In genomic region chr14:94062344-94062904, GRCh38 we compare ENCODE assay signal across 2 cellular contexts.
TF ChIP-seq lines count a peak whose summit lies in the region.

No MANE protein-coding gene starts in this region.

TF ChIP-seq in IMR-90, 13 proteins besides CTCF, POLR2A, EP300 and RAD21:
- TF ChIP-seq BHLHE40 (IDR thresholded peaks at IDR 0.05; ENCODE audit: low read depth, low read length), result no peak
- TF ChIP-seq SMC3 (IDR thresholded peaks at IDR 0.05; ENCODE audit: low read depth, low read length), result no peak
- no peak for TF ChIP-seq MXI1 (IDR thresholded peaks at IDR 0.05; ENCODE audit: borderline replicate concordance, low read depth, low read length)
- no peak for TF ChIP-seq NFE2L2 (IDR thresholded peaks at IDR 0.05; ENCODE audit: low read depth, low read length)
- no peak for TF ChIP-seq RFX5 (IDR thresholded peaks at IDR 0.05; ENCODE audit: low read depth, low read length)
- no peak for TF ChIP-seq RCOR1 (IDR thresholded peaks at IDR 0.05; ENCODE audit: insufficient replicate concordance, low read length)
- no peak for TF ChIP-seq MAZ (IDR thresholded peaks at IDR 0.05; ENCODE audit: borderline replicate concordance, low read depth, low read length)
- TF ChIP-seq MAFK (IDR thresholded peaks at IDR 0.05; ENCODE audit: low read depth, low read length), result no peak
- TF ChIP-seq CEBPB (IDR thresholded peaks at IDR 0.05; ENCODE audit: low read depth, low read length), result no peak
- no peak for TF ChIP-seq USF2 (IDR thresholded peaks at IDR 0.05; ENCODE audit: low read depth, low read length)
- no peak for TF ChIP-seq CHD1 (IDR thresholded peaks at IDR 0.05; ENCODE audit: low read depth, low read length)

TF ChIP-seq in GM12891, 5 proteins besides CTCF, POLR2A, EP300 and RAD21:
- TF ChIP-seq PAX5 (IDR thresholded peaks at IDR 0.05; ENCODE audit: insufficient read depth, low read length, severe bottlenecking) (no peak), POLR2AphosphoS5 (IDR thresholded peaks at IDR 0.05; ENCODE audit: low read depth, low read length) (no peak), POU2F2 (IDR thresholded peaks at IDR 0.05; ENCODE audit: low read depth, low read length) (no peak), SPI1 (IDR thresholded peaks at IDR 0.05; ENCODE audit: low read depth, low read length) (no peak), TAF1 (IDR thresholded peaks at IDR 0.05; ENCODE audit: low read depth, low read length) (no peak)
